1 cellular context compared by ENCODE assay signal in genomic region chr5:140690941-140691924, GRCh38.
TF ChIP-seq lines count a peak whose summit lies in the region.

HARS1 (minus strand) TSS chr5:140691370; CDS start chr5:140691304, 66 bp downstream.
HARS2 (plus strand) TSS chr5:140691455; CDS start chr5:140691649, 194 bp downstream.

TF ChIP-seq in HepG2, 621 proteins besides CTCF, POLR2A, EP300 and RAD21 (continued from another document and continues in another):
- no peak for TF ChIP-seq CEBPZ (IDR thresholded peaks at IDR 0.05; ENCODE audit: low read length)
- no peak for TF ChIP-seq REXO4 (CRISPR knock-in tag; IDR thresholded peaks at IDR 0.05; ENCODE audit: borderline replicate concordance)
- TF ChIP-seq ZNF597 (CRISPR knock-in tag; IDR thresholded peaks at IDR 0.05): no peak
- TF ChIP-seq ZFP36L2 (CRISPR knock-in tag; IDR thresholded peaks at IDR 0.05): no peak
- TF ChIP-seq RBAK (CRISPR knock-in tag; IDR thresholded peaks at IDR 0.05): no peak
- TF ChIP-seq ZNF496 (CRISPR knock-in tag; IDR thresholded peaks at IDR 0.05; ENCODE audit: insufficient replicate concordance): no peak
- TF ChIP-seq ZNF589 (CRISPR knock-in tag; conservative IDR thresholded peaks at IDR 0.05): peak; percentile 85; the same call in 1 of the 2 replicates
- TF ChIP-seq PAX8 (CRISPR knock-in tag; IDR thresholded peaks at IDR 0.05; ENCODE audit: borderline replicate concordance): no peak
- TF ChIP-seq ZNF557 (CRISPR knock-in tag; IDR thresholded peaks at IDR 0.05): no peak
- TF ChIP-seq ZFP91 (CRISPR knock-in tag; IDR thresholded peaks at IDR 0.05; ENCODE audit: borderline replicate concordance): peak; percentile 90
- TF ChIP-seq DMTF1 (CRISPR knock-in tag; IDR thresholded peaks at IDR 0.05): no peak
- TF ChIP-seq CCDC6 (CRISPR knock-in tag; IDR thresholded peaks at IDR 0.05): peak; percentile 76; the same call in 1 of the 2 replicates
- TF ChIP-seq ZNF552 (CRISPR knock-in tag; IDR thresholded peaks at IDR 0.05; ENCODE audit: borderline replicate concordance): peak; percentile 73; the same call in 1 of the 2 replicates
- TF ChIP-seq PHF20 (CRISPR knock-in tag; IDR thresholded peaks at IDR 0.05): peak; percentile 98
- TF ChIP-seq TEAD3 (CRISPR knock-in tag; optimal IDR thresholded peaks at IDR 0.05; ENCODE audit: borderline replicate concordance): peak; percentile 60
- no peak for TF ChIP-seq SOX5 (CRISPR knock-in tag; IDR thresholded peaks at IDR 0.05; ENCODE audit: borderline replicate concordance)
- no peak for TF ChIP-seq GLI4 (CRISPR knock-in tag; IDR thresholded peaks at IDR 0.05; ENCODE audit: borderline replicate concordance)
- TF ChIP-seq ELF4 (CRISPR knock-in tag; IDR thresholded peaks at IDR 0.05; ENCODE audit: borderline replicate concordance): peak; percentile 94
- peak; percentile 60; the same call in 1 of the 2 replicates for TF ChIP-seq ZBED4 (CRISPR knock-in tag; IDR thresholded peaks at IDR 0.05; ENCODE audit: borderline replicate concordance)
- peak in 1 of 2 experiments; percentile 84; a peak in 2 of 4 replicates for TF ChIP-seq ATF4 (CRISPR knock-in tag; IDR thresholded peaks at IDR 0.05)
- TF ChIP-seq ZBTB43 (CRISPR knock-in tag; conservative IDR thresholded peaks at IDR 0.05): peak; percentile 56
- no peak; the same call in 1 of the 2 replicates for TF ChIP-seq ZHX1 (CRISPR knock-in tag; IDR thresholded peaks at IDR 0.05; ENCODE audit: low read depth)
- peak; percentile 93 for TF ChIP-seq ZGPAT (CRISPR knock-in tag; IDR thresholded peaks at IDR 0.05)
- TF ChIP-seq SMC3 (IDR thresholded peaks at IDR 0.05; ENCODE audit: low read length): no peak
- TF ChIP-seq ZNF230 (CRISPR knock-in tag; IDR thresholded peaks at IDR 0.05): peak; percentile 98
- TF ChIP-seq TIGD3 (CRISPR knock-in tag; IDR thresholded peaks at IDR 0.05; ENCODE audit: borderline replicate concordance): peak; percentile 58; the same call in 1 of the 2 replicates
- peak; percentile 97 for TF ChIP-seq HDAC1 (CRISPR knock-in tag; IDR thresholded peaks at IDR 0.05)
- peak; percentile 88 for TF ChIP-seq ZNF792 (CRISPR knock-in tag; IDR thresholded peaks at IDR 0.05)
- TF ChIP-seq TFAP4 (IDR thresholded peaks at IDR 0.05; ENCODE audit: borderline replicate concordance, low read depth): no peak
- TF ChIP-seq MAX (IDR thresholded peaks at IDR 0.05): peak; percentile 85
